Comparison of ENCODE assay signal across 14 cellular contexts in genomic region chr3:158102660-158103085, GRCh38. TPM values are rescaled to one million over a fixed set of nuclear protein-coding genes. Genes with fewer than 3 reads are reported as not detected.
DNase-seq lines count a peak whose midpoint lies in the region; ATAC-seq and TF ChIP-seq lines count a peak whose summit lies in the region.
"Had no signal": no experiment of that assay in that cellular context is flagged by ENCODE, and none has a peak within 500 bp of the region (broad histone marks: within the 10 kb centered on the region; RNA-seq: fewer than 3 reads in every experiment).

No MANE protein-coding gene starts in this region.

- peaks cover 2% of the 10 kb centered on the region for H3K4me1 ChIP-seq in ES-I3 (ENCODE audit: insufficient read depth, low read length)
- no peaks in the 10 kb centered on the region for H3K4me1 ChIP-seq in Caco-2

- H3K36me3 Mint-ChIP-seq in naive B cell, result peaks cover 8 to 26% of the 10 kb centered on the region in 2 donors
- peaks cover 6% of the 10 kb centered on the region for H3K36me3 Mint-ChIP-seq in Caco-2 (ENCODE audit: insufficient read depth, unreplicated experiment)

- no peak for DNase-seq in AG09309 (ENCODE audit: low read depth)
- DNase-seq in astrocyte of the hippocampus (ENCODE audit: low read depth, low spot score), result peak; percentile 4
- no peak for DNase-seq in naive B cell
- no peak for DNase-seq in Caco-2
- DNase-seq in DMS79 treated with DMSO at 0.1 percent for 48 hours (lab: John Stamatoyannopoulos, UW), result no peak
- no peak for DNase-seq in CD1c-positive myeloid dendritic cell (ENCODE audit: extremely low spot score)
- DNase-seq: activated CD4-positive, CD25-positive, alpha-beta regulatory T cell; head of caudate nucleus; NCI-H446 had no signal

- H3K36me3 ChIP-seq in ES-I3 (ENCODE audit: insufficient read depth, low read length), result no peaks in the 10 kb centered on the region
- H3K36me3 ChIP-seq in Caco-2 (ENCODE audit: control insufficient read depth, insufficient read depth, low read length), result no peaks in the 10 kb centered on the region
- H3K36me3 ChIP-seq: adrenal gland had no signal

- H3K9me3 Mint-ChIP-seq in naive B cell, result peaks cover 2 to 28% (median 9%) of the 10 kb centered on the region in 7 donors
- H3K9me3 Mint-ChIP-seq in Caco-2 (ENCODE audit: unreplicated experiment), result no peaks in the 10 kb centered on the region

- H3K27me3 ChIP-seq in Caco-2 (replicated peaks; ENCODE audit: control insufficient read depth, insufficient read depth, low read length), result no peaks in the 10 kb centered on the region; the same call in none of the 2 replicates
- H3K27me3 ChIP-seq: MG63 had no signal

- intact Hi-C loops in Caco-2 (cut with micrococcal nuclease; ENCODE audit: unreplicated experiment), result loop anchor here (10.0 kb wide), 1 partner anchor 488 kb away; no protein-coding TSS in a partner anchor

- H3K27ac Mint-ChIP-seq in naive B cell, result peak overlapping the region in 5 of 6 donors; percentile 58 to 99 (median 97)
- H3K27ac Mint-ChIP-seq in Caco-2 (ENCODE audit: unreplicated experiment), result no peak overlapping the region

- H3K9ac ChIP-seq in ES-I3 (ENCODE audit: low read depth, low read length), result peak overlapping the region; percentile 52; the same call in 1 of the 2 replicates

- ATAC-seq in naive B cell (ENCODE audit: low read depth in 2 of 2), result no peak
- ATAC-seq in HG02885 (IDR thresholded peaks at IDR 0.05; ENCODE audit: poor library complexity, unreplicated experiment), result no peak

- H3K4me3 ChIP-seq in AG09309 (ENCODE audit: control insufficient read depth, low read depth, low read length) (peak overlapping the region; percentile 31), Caco-2 (ENCODE audit: low read depth, low read length) (no peak overlapping the region)

- H3K4me1 Mint-ChIP-seq in naive B cell (peaks cover 34 to 46% (median 41%) of the 10 kb centered on the region in 3 donors), Caco-2 (ENCODE audit: low read depth, unreplicated experiment) (peaks cover 8% of the 10 kb centered on the region)

- CTCF ChIA-PET in Caco-2 (lab: Charles Lee), result interaction anchor here (0.7 kb wide), 1 partner anchor 956 kb away, joined by 3 read pairs; no protein-coding TSS in a partner anchor

- no peaks in the 10 kb centered on the region for H3K9me3 ChIP-seq in ES-I3 (ENCODE audit: control insufficient read depth, insufficient read depth, low read length)
- no peaks in the 10 kb centered on the region for H3K9me3 ChIP-seq in Caco-2
- H3K9me3 ChIP-seq: adrenal gland, MG63 had no signal

- TF ChIP-seq CTCF in AG09309 (IDR thresholded peaks at IDR 0.05; ENCODE audit: control insufficient read depth, insufficient read depth, low read depth, low read length, missing control alignments) (no peak), Caco-2 (IDR thresholded peaks at IDR 0.05; ENCODE audit: insufficient read depth in 1 of 2, low read depth in 1 of 2, low read length in 1 of 2, severe bottlenecking in 1 of 2, unreplicated experiment in 1 of 2) (no peak)

- peaks cover 70 to 78% (median 72%) of the 10 kb centered on the region in 3 donors for H3K27me3 Mint-ChIP-seq in naive B cell
- H3K27me3 Mint-ChIP-seq in Caco-2 (ENCODE audit: insufficient read depth, unreplicated experiment), result peaks cover 13% of the 10 kb centered on the region

- H3K4me3 Mint-ChIP-seq in naive B cell (peak overlapping the region; percentile 26 to 84 (median 68)), Caco-2 (ENCODE audit: unreplicated experiment) (no peak overlapping the region)

- BruUV-seq in Caco-2 (replicated peaks; lab: Mats Ljungman, UMichigan), result no TSS peak

- POLR2A ChIA-PET in Caco-2 (lab: Charles Lee), result no interaction called here

RNA-seq across cellular contexts. Expression of gene SHOX2, which starts 3.5 kb away (rescaled TPM):
- polyA plus RNA-seq in naive B cell (ENCODE audit: low read depth in 6 of 6), result not detected
- 0.61 and 0.63 TPM in 2 replicates for total RNA-seq in Caco-2 (2022)
- total RNA-seq: mononuclear cell had no signal

RNA-seq across cellular contexts. Expression of gene RSRC1, which starts 7.2 kb away (rescaled TPM):
- 10 to 100 TPM; 36.5 to 50.2 (median 42.7) TPM for polyA plus RNA-seq in naive B cell (ENCODE audit: low read depth in 6 of 6)
- total RNA-seq in Caco-2 (2022), result 34.6 and 38.4 TPM in 2 replicates
